In the genomic region with DNA sequence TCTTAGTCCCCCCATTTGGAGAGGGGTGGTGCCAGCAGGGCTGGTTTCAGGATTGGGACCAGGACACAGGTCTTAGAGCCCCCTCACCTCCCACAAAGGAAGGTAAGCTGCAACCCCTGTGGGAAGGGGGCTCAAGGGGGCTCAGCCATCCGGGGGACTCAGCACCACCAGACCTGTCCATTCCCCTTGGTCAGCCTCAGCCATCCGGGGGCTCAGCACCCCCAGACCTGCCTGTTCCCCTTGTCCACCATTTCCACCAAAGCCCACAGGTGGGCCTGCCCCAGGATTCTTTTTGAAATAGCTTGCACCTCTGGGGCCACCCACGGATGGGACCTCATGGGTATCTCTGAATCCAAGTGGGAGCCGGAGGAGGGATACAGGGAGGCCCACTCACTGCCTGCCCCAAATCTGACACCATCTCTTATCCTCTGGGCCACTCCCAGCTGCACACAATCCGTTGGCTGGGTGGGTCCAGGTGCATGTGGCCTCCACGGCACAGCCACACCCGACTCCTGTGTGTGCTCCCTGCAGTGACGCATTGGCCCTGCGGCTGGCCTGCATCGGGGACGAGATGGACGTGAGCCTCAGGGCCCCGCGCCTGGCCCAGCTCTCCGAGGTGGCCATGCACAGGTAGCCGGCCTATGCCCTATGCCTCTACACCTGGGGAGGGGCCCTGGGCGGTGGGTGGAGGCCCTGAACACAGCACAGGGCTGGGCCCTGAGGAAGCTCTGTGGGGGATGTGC, we compare ENCODE assay signal across 11 cellular contexts. TPM values are rescaled to one million over a fixed set of nuclear protein-coding genes. Genes with fewer than 3 reads are reported as not detected.
DNase-seq lines count a peak whose midpoint lies in the region; ATAC-seq, FAIRE-seq and TF ChIP-seq lines count a peak whose summit lies in the region.
"Had no signal": no experiment of that assay in that cellular context is flagged by ENCODE, and none has a peak within 500 bp of the region (broad histone marks: within the 10 kb centered on the region; RNA-seq: fewer than 3 reads in every experiment).

No MANE protein-coding gene starts in this region.

- H3K4me3 ChIP-seq in mucosa of descending colon, result no peak overlapping the region
- H3K4me3 ChIP-seq: left ventricle myocardium inferior had no signal

- ATAC-seq in activated CD8-positive, alpha-beta T cell treated with anti-CD3 and anti-CD28 coated beads, Interleukin-2, amount 10 ng/mL, durations not matched to agents 7 days and 5 days, result peak; percentile 20
- ATAC-seq in mucosa of descending colon, result peak; percentile 81
- ATAC-seq in GM21447 (IDR thresholded peaks at IDR 0.05; ENCODE audit: unreplicated experiment), result no peak
- ATAC-seq in GM21526 (IDR thresholded peaks at IDR 0.05; ENCODE audit: low FRiP score, unreplicated experiment), result no peak

- no peaks in the 10 kb centered on the region for H3K27me3 Mint-ChIP-seq in activated CD8-positive, alpha-beta T cell treated with anti-CD3 and anti-CD28 coated beads, Interleukin-2, amount 10 ng/mL, durations not matched to agents 7 days and 5 days (ENCODE audit: low read depth)

- no peaks in the 10 kb centered on the region for H3K36me3 ChIP-seq in mucosa of descending colon (ENCODE audit: low read depth)

- peak overlapping the region; percentile 30 for H3K27ac Mint-ChIP-seq in activated CD8-positive, alpha-beta T cell treated with anti-CD3 and anti-CD28 coated beads, Interleukin-2, amount 10 ng/mL, durations not matched to agents 7 days and 5 days

- no peak for TF ChIP-seq POLR2A in GM12891 (IDR thresholded peaks at IDR 0.05; ENCODE audit: low read depth, low read length)

- DNase-seq in GM12891 (ENCODE audit: insufficient read length, low spot score) (no peak), mucosa of descending colon (peak; percentile 88 to 92 (median 89)), EL (no peak)
- no peak for DNase-seq in activated CD8-positive, alpha-beta T cell treated with anti-CD3 and anti-CD28 coated beads, Interleukin-2, amount 10 ng/mL, durations not matched to agents 7 days and 5 days
- DNase-seq: BE2C, glutamatergic neuron, left ventricle myocardium inferior, NCI-H345, occipital lobe had no signal

- H3K36me3 Mint-ChIP-seq in activated CD8-positive, alpha-beta T cell treated with anti-CD3 and anti-CD28 coated beads, Interleukin-2, amount 10 ng/mL, durations not matched to agents 7 days and 5 days (ENCODE audit: low read depth), result no peaks in the 10 kb centered on the region

- no peak for TF ChIP-seq CTCF in mucosa of descending colon (IDR thresholded peaks at IDR 0.05)

- H3K4me3 Mint-ChIP-seq in activated CD8-positive, alpha-beta T cell treated with anti-CD3 and anti-CD28 coated beads, Interleukin-2, amount 10 ng/mL, durations not matched to agents 7 days and 5 days, result no peak overlapping the region

- H3K9me3 Mint-ChIP-seq in activated CD8-positive, alpha-beta T cell treated with anti-CD3 and anti-CD28 coated beads, Interleukin-2, amount 10 ng/mL, durations not matched to agents 7 days and 5 days (ENCODE audit: insufficient read depth), result no peaks in the 10 kb centered on the region

- intact Hi-C loops in mucosa of descending colon (cut with DNase I, micrococcal nuclease), result no loop called here

- peaks cover 14% of the 10 kb centered on the region for H3K4me1 Mint-ChIP-seq in activated CD8-positive, alpha-beta T cell treated with anti-CD3 and anti-CD28 coated beads, Interleukin-2, amount 10 ng/mL, durations not matched to agents 7 days and 5 days (ENCODE audit: low read depth)

- FAIRE-seq in GM12891 (lab: Jason Lieb, UNC), result peak; percentile 47

- no peaks in the 10 kb centered on the region for H3K9me3 ChIP-seq in mucosa of descending colon
- H3K9me3 ChIP-seq: BE2C, left ventricle myocardium inferior had no signal

- H3K4me1 ChIP-seq in mucosa of descending colon (ENCODE audit: low read depth), result peaks cover 42% of the 10 kb centered on the region
- H3K4me1 ChIP-seq: BE2C had no signal

- CTCF ChIA-PET in activated CD8-positive, alpha-beta T cell treated with anti-CD3 and anti-CD28 coated beads, Interleukin-2, amount 10 ng/mL, durations not matched to agents 7 days and 5 days (lab: Charles Lee), result interaction anchor here (0.9 kb wide), 1 partner anchor 9 kb away, joined by 3 read pairs; no protein-coding TSS in a partner anchor

- POLR2A ChIA-PET in activated CD8-positive, alpha-beta T cell treated with anti-CD3 and anti-CD28 coated beads, Interleukin-2, amount 10 ng/mL, durations not matched to agents 7 days and 5 days (lab: Charles Lee), result no interaction called here

TF ChIP-seq in GM12891, 5 proteins besides CTCF, POLR2A, EP300 and RAD21:
- TF ChIP-seq PAX5 (IDR thresholded peaks at IDR 0.05; ENCODE audit: insufficient read depth, low read length, severe bottlenecking), result no peak
- no peak for TF ChIP-seq TAF1 (IDR thresholded peaks at IDR 0.05; ENCODE audit: low read depth, low read length)
- TF ChIP-seq POLR2AphosphoS5 (IDR thresholded peaks at IDR 0.05; ENCODE audit: low read depth, low read length), result no peak
- TF ChIP-seq SPI1 (IDR thresholded peaks at IDR 0.05; ENCODE audit: low read depth, low read length), result no peak
- TF ChIP-seq POU2F2 (IDR thresholded peaks at IDR 0.05; ENCODE audit: low read depth, low read length), result no peak

RNA-seq across cellular contexts. Expression of a gene that starts 15.9 kb away (rescaled TPM):
- 12.8 TPM for polyA plus RNA-seq in GM12891 (2012; ENCODE audit: low read depth, missing spikeins)
- total RNA-seq in activated CD8-positive, alpha-beta T cell treated with anti-CD3 and anti-CD28 coated beads, Interleukin-2, amount 10 ng/mL, durations not matched to agents 7 days and 5 days, result 10 to 100 TPM; 10.9 to 11.6 TPM
- 10 to 100 TPM; 16.1 to 18.8 (median 17.0) TPM for total RNA-seq in mucosa of descending colon

RNA-seq across cellular contexts. Expression of a gene that starts 16.8 kb away (rescaled TPM):
- 8.7 TPM for polyA plus RNA-seq in GM12891 (2012; ENCODE audit: low read depth, missing spikeins)
- 1 to 10 TPM; 1.7 to 2.0 TPM for total RNA-seq in activated CD8-positive, alpha-beta T cell treated with anti-CD3 and anti-CD28 coated beads, Interleukin-2, amount 10 ng/mL, durations not matched to agents 7 days and 5 days
- total RNA-seq in mucosa of descending colon, result 10 to 100 TPM in 2 of 3 donors, 1 to 10 TPM in 1; 8.4 to 28.3 (median 20.6) TPM
- total RNA-seq: occipital lobe had no signal

RNA-seq across cellular contexts. Expression of a gene that starts 24.0 kb away (rescaled TPM):
- 5.6 TPM for polyA plus RNA-seq in GM12891 (2012; ENCODE audit: low read depth, missing spikeins)
- 10 to 100 TPM; 90.0 to 91.8 TPM for total RNA-seq in activated CD8-positive, alpha-beta T cell treated with anti-CD3 and anti-CD28 coated beads, Interleukin-2, amount 10 ng/mL, durations not matched to agents 7 days and 5 days
- total RNA-seq in mucosa of descending colon, result 100 to 1,000 TPM; 134 to 281 (median 236) TPM

RNA-seq across cellular contexts. Expression of a gene that starts 38.1 kb away (rescaled TPM):
- 5.2 TPM for polyA plus RNA-seq in GM12891 (2012; ENCODE audit: low read depth, missing spikeins)
- 1 to 10 TPM; 8.0 to 8.7 TPM for total RNA-seq in activated CD8-positive, alpha-beta T cell treated with anti-CD3 and anti-CD28 coated beads, Interleukin-2, amount 10 ng/mL, durations not matched to agents 7 days and 5 days
- 1 to 10 TPM; 2.0 to 5.7 (median 3.4) TPM for total RNA-seq in mucosa of descending colon

RNA-seq across cellular contexts. Expression of a gene that starts 59.6 kb away (rescaled TPM):
- polyA plus RNA-seq in GM12891 (2012; ENCODE audit: low read depth, missing spikeins), result 30.0 TPM
- 10 to 100 TPM; 49.3 to 52.9 TPM for total RNA-seq in activated CD8-positive, alpha-beta T cell treated with anti-CD3 and anti-CD28 coated beads, Interleukin-2, amount 10 ng/mL, durations not matched to agents 7 days and 5 days
- 10 to 100 TPM; 47.6 to 95.2 (median 90.1) TPM for total RNA-seq in mucosa of descending colon

Comparison
In these comparisons a context has a peak if more than half of its experiments do, and no peak if none do; other contexts are left out.
1. DNase-seq: peak in mucosa of descending colon (3 of 3); none in GM12891 (single experiment), activated CD8-positive, alpha-beta T cell treated with anti-CD3 and anti-CD28 coated beads, Interleukin-2, amount 10 ng/mL, durations not matched to agents 7 days and 5 days (single experiment) and EL (single experiment).
2. ATAC-seq: peak in activated CD8-positive, alpha-beta T cell treated with anti-CD3 and anti-CD28 coated beads, Interleukin-2, amount 10 ng/mL, durations not matched to agents 7 days and 5 days (single experiment) and mucosa of descending colon (single experiment); none in GM21447 (single experiment) and GM21526 (single experiment).